ENCODE assay signal across 8 cellular contexts in the genomic region with DNA sequence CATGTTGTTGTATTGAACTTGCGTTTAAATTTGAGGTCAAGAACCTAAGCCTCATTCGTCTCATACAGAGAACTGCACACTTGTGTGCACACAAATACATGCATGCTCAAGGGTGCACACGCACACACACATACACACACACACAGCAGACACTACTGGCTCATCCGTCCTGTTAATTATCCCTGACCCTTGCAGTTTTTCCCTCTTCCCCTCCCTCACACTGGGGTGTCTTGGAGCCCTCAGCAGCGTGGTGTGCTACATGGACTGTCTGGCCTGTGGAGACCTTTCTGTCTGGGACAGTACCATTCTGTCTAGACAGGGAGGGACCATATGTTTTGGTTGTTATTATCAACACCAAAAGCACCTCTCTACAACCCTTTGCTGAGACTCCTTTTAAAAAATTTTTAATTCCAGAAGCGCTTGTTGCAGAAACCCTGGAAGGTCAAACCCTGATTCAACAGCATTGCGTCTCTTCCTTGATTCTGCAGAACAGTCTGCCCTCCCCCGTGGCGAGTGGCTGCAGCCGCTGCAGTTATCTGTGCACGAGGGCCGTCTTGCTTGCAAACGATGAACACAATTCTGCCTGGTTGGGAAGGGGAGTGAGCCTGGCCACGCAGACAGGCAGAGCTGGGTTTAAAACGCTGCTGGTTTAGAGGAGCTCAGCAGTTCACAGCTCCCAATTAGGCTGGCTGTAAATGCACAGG.
DNase-seq lines count a peak whose midpoint lies in the region; ATAC-seq and TF ChIP-seq lines count a peak whose summit lies in the region.

No MANE protein-coding gene starts in this region.

- H3K27me3 ChIP-seq in adipocyte (replicated peaks; ENCODE audit: control insufficient read depth, insufficient read depth, low read length), result no peaks in the 10 kb centered on the region

- peak overlapping the region; percentile 50 for H3K9ac ChIP-seq in adipocyte (ENCODE audit: low read length)

- DNase-seq in AG20443 (ENCODE audit: low spot score) (peak; percentile 69), NCI-H146 (lab: John Stamatoyannopoulos, UW) (peak; percentile 54), adipocyte (ENCODE audit: low read depth) (peak; percentile 29), iPS-NIHi7 (ENCODE audit: extremely low spot score) (peak; percentile 35), type B pancreatic cell (ENCODE audit: extremely low spot score, unreplicated experiment) (peak; percentile 75), UCSD-AML1 (lab: John Stamatoyannopoulos, UW; ENCODE audit: unreplicated experiment) (no peak), GM10266 (ENCODE audit: extremely low spot score) (no peak)

- H3K36me3 Mint-ChIP-seq in type B pancreatic cell, result no peaks in the 10 kb centered on the region

- peaks cover 25% of the 10 kb centered on the region for H3K27me3 Mint-ChIP-seq in type B pancreatic cell

- peak overlapping the region; percentile 63 for H3K4me3 Mint-ChIP-seq in type B pancreatic cell

- ATAC-seq in HG03280 (IDR thresholded peaks at IDR 0.05; ENCODE audit: unreplicated experiment), result no peak

- peak overlapping the region; percentile 21 for H3K4me3 ChIP-seq in adipocyte (ENCODE audit: low read length)

- H3K9me3 Mint-ChIP-seq in type B pancreatic cell, result no peaks in the 10 kb centered on the region

- no peaks in the 10 kb centered on the region for H3K36me3 ChIP-seq in adipocyte (ENCODE audit: control insufficient read depth, insufficient read depth, low read length, severe bottlenecking)

- H3K27ac Mint-ChIP-seq in type B pancreatic cell, result peak overlapping the region; percentile 1

- H3K4me1 Mint-ChIP-seq in type B pancreatic cell (ENCODE audit: unreplicated experiment), result peaks cover 13% of the 10 kb centered on the region

- TF ChIP-seq CTCF in type B pancreatic cell (conservative IDR thresholded peaks at IDR 0.05), result no peak
- no peak for TF ChIP-seq CTCF in GM10266 (IDR thresholded peaks at IDR 0.05; ENCODE audit: control insufficient read depth, insufficient read depth, low read depth, missing control alignments)

- H3K4me1 ChIP-seq in adipocyte (ENCODE audit: control insufficient read depth, insufficient read depth, low read length), result peaks cover 36% of the 10 kb centered on the region

- H3K9me3 ChIP-seq in adipocyte (ENCODE audit: control insufficient read depth, low read length), result peaks cover 2% of the 10 kb centered on the region

Comparison
In these comparisons a context has a peak if more than half of its experiments do, and no peak if none do; other contexts are left out.
1. DNase-seq: peak in AG20443 (single experiment), NCI-H146 (single experiment), adipocyte (single experiment), iPS-NIHi7 (single experiment) and type B pancreatic cell (single experiment); none in UCSD-AML1 (single experiment) and GM10266 (single experiment).